3 cellular contexts compared by ENCODE assay signal in genomic region chr2:65518751-65519150, GRCh38.
TF ChIP-seq lines count a peak whose summit lies in the region.

No MANE protein-coding gene starts in this region.

TF ChIP-seq in SK-N-SH treated with all-trans-retinoic acid at 6 μM for 48 hours, 23 proteins besides CTCF, POLR2A, EP300 and RAD21:
- no peak for TF ChIP-seq PATZ1 (CRISPR knock-in tag; IDR thresholded peaks at IDR 0.05; ENCODE audit: borderline replicate concordance)
- TF ChIP-seq ESRRG (CRISPR knock-in tag; IDR thresholded peaks at IDR 0.05), result no peak
- TF ChIP-seq RARB (CRISPR knock-in tag; IDR thresholded peaks at IDR 0.05), result no peak
- no peak for TF ChIP-seq POU6F1 (CRISPR knock-in tag; IDR thresholded peaks at IDR 0.05; ENCODE audit: borderline replicate concordance, low read depth)
- no peak for TF ChIP-seq SNAI2 (CRISPR knock-in tag; IDR thresholded peaks at IDR 0.05)
- TF ChIP-seq TOX (CRISPR knock-in tag; IDR thresholded peaks at IDR 0.05; ENCODE audit: borderline replicate concordance), result no peak
- TF ChIP-seq CREB5 (CRISPR knock-in tag; IDR thresholded peaks at IDR 0.05; ENCODE audit: low read depth), result no peak
- TF ChIP-seq CSDC2 (CRISPR knock-in tag; IDR thresholded peaks at IDR 0.05), result no peak
- TF ChIP-seq OSR1 (CRISPR knock-in tag; IDR thresholded peaks at IDR 0.05), result no peak
- TF ChIP-seq ZNF565 (CRISPR knock-in tag; conservative IDR thresholded peaks at IDR 0.05; ENCODE audit: low read depth), result no peak
- no peak for TF ChIP-seq PPARA (CRISPR knock-in tag; IDR thresholded peaks at IDR 0.05; ENCODE audit: borderline replicate concordance)
- TF ChIP-seq TCF4 (CRISPR knock-in tag; IDR thresholded peaks at IDR 0.05; ENCODE audit: borderline replicate concordance), result no peak
- no peak for TF ChIP-seq ZFP30 (CRISPR knock-in tag; IDR thresholded peaks at IDR 0.05)
- TF ChIP-seq ZC3H10 (CRISPR knock-in tag; IDR thresholded peaks at IDR 0.05), result no peak
- TF ChIP-seq ZNF8 (CRISPR knock-in tag; IDR thresholded peaks at IDR 0.05), result no peak
- TF ChIP-seq ZFP3 (CRISPR knock-in tag; IDR thresholded peaks at IDR 0.05), result no peak
- no peak for TF ChIP-seq BACH2 (CRISPR knock-in tag; IDR thresholded peaks at IDR 0.05; ENCODE audit: borderline replicate concordance)
- no peak for TF ChIP-seq ARNTL (CRISPR knock-in tag; IDR thresholded peaks at IDR 0.05; ENCODE audit: borderline replicate concordance, low read depth)

TF ChIP-seq in SK-N-SH, 30 proteins besides CTCF, POLR2A, EP300 and RAD21 (continued from another document):
- TF ChIP-seq REST (IDR thresholded peaks at IDR 0.05; ENCODE audit: low read depth, low read length) (no peak), NRF1 (IDR thresholded peaks at IDR 0.05; ENCODE audit: low read depth, low read length) (no peak), GABPA (IDR thresholded peaks at IDR 0.05; ENCODE audit: low read depth) (no peak), USF2 (IDR thresholded peaks at IDR 0.05; ENCODE audit: borderline replicate concordance, low read depth, low read length) (no peak), PBX3 (IDR thresholded peaks at IDR 0.05) (no peak), GATA2 (CRISPR knock-in tag; IDR thresholded peaks at IDR 0.05) (no peak), EZH2phosphoT487 (IDR thresholded peaks at IDR 0.05; ENCODE audit: borderline replicate concordance, low read depth) (no peak)

TF ChIP-seq in H1, 55 proteins besides CTCF, POLR2A, EP300 and RAD21 (continued from another document):
- TF ChIP-seq MAX (IDR thresholded peaks at IDR 0.05) (no peak), SIN3A (conservative IDR thresholded peaks at IDR 0.05 in 1 of 2, IDR thresholded peaks at IDR 0.05 in 1 of 2; ENCODE audit: low read depth in 1 of 2, low read length in 2 of 2) (no peak), SAP30 (IDR thresholded peaks at IDR 0.05; ENCODE audit: insufficient read depth, insufficient replicate concordance, low read length) (no peak), BACH1 (IDR thresholded peaks at IDR 0.05; ENCODE audit: low read length) (no peak), GTF2F1 (IDR thresholded peaks at IDR 0.05; ENCODE audit: borderline replicate concordance, low read depth, low read length) (no peak), POLR2AphosphoS5 (IDR thresholded peaks at IDR 0.05; ENCODE audit: low read depth, low read length) (no peak), YY1 (IDR thresholded peaks at IDR 0.05; ENCODE audit: low read depth, low read length) (no peak), SIX5 (IDR thresholded peaks at IDR 0.05; ENCODE audit: low read depth, low read length) (no peak)
